In genomic region chr20:59022754-59023153, GRCh38 we compare ENCODE assay signal across 20 cellular contexts. TPM values are rescaled to one million over a fixed set of nuclear protein-coding genes. Genes with fewer than 3 reads are reported as not detected.
"Had no signal": no experiment of that assay in that cellular context is flagged by ENCODE, and none has a peak within 500 bp of the region (broad histone marks: within the 10 kb centered on the region; RNA-seq: fewer than 3 reads in every experiment).

No MANE protein-coding gene starts in this region.

- H3K4me3 Mint-ChIP-seq: activated CD4-positive, alpha-beta T cell treated with anti-CD3 and anti-CD28 coated beads, Interleukin-2, amount 10 ng/mL, durations not matched to agents 24 days and 14 days; activated naive CD4-positive, alpha-beta T cell treated with anti-CD3 and anti-CD28 coated beads for 36 hours; activated T-helper 1 cell treated with anti-CD3 and anti-CD28 coated beads, Interleukin-12 subunit alpha, Interleukin-12 subunit beta, Interleukin-2, Interleukin-4 antibody, amounts not matched to agents 30 ng/mL and 10 ng/mL and 1 ng/mL, durations not matched to agents 14 hours and 24 hours and 36 hours had no signal

- ATAC-seq: left colon had no signal

- DNase-seq: activated CD4-positive, alpha-beta T cell treated with anti-CD3 and anti-CD28 coated beads, Interleukin-2, amount 10 ng/mL, durations not matched to agents 24 days and 14 days; activated naive CD4-positive, alpha-beta T cell treated with anti-CD3 and anti-CD28 coated beads for 36 hours; caudate nucleus; effector CD4-positive, alpha-beta T cell; foreskin melanocyte; left colon; midbrain; naive B cell; SJCRH30; substantia nigra; SW 1271; T1000; trophoblast cell had no signal

- H3K27ac ChIP-seq: coronary artery, SJCRH30, VCaP had no signal

- H3K27me3 Mint-ChIP-seq: activated CD4-positive, alpha-beta T cell treated with anti-CD3 and anti-CD28 coated beads, Interleukin-2, amount 10 ng/mL, durations not matched to agents 24 days and 14 days; naive B cell had no signal

- H3K4me3 ChIP-seq: coronary artery, lung, SJCRH30 had no signal

- H3K27me3 ChIP-seq: SJCRH30 had no signal

- FAIRE-seq: endothelial cell of umbilical vein had no signal

- H3K9me3 Mint-ChIP-seq: activated CD4-positive, alpha-beta T cell treated with anti-CD3 and anti-CD28 coated beads, Interleukin-2, amount 10 ng/mL, durations not matched to agents 24 days and 14 days; activated naive CD4-positive, alpha-beta T cell treated with anti-CD3 and anti-CD28 coated beads for 36 hours; activated T-helper 1 cell treated with anti-CD3 and anti-CD28 coated beads, Interleukin-12 subunit alpha, Interleukin-12 subunit beta, Interleukin-2, Interleukin-4 antibody, amounts not matched to agents 30 ng/mL and 10 ng/mL and 1 ng/mL, durations not matched to agents 14 hours and 24 hours and 36 hours; naive B cell had no signal

- H3K27ac Mint-ChIP-seq: activated CD4-positive, alpha-beta T cell treated with anti-CD3 and anti-CD28 coated beads, Interleukin-2, amount 10 ng/mL, durations not matched to agents 24 days and 14 days; activated naive CD4-positive, alpha-beta T cell treated with anti-CD3 and anti-CD28 coated beads for 36 hours; activated T-helper 1 cell treated with anti-CD3 and anti-CD28 coated beads, Interleukin-12 subunit alpha, Interleukin-12 subunit beta, Interleukin-2, Interleukin-4 antibody, amounts not matched to agents 30 ng/mL and 10 ng/mL and 1 ng/mL, durations not matched to agents 14 hours and 24 hours and 36 hours had no signal

- H3K9me3 ChIP-seq: SJCRH30 had no signal

RNA-seq across cellular contexts. Expression of gene TUBB1, which starts 3.5 kb away (rescaled TPM):
- total RNA-seq: activated CD4-positive, alpha-beta T cell treated with anti-CD3 and anti-CD28 coated beads, Interleukin-2, amount 10 ng/mL, durations not matched to agents 24 days and 14 days; activated naive CD4-positive, alpha-beta T cell treated with anti-CD3 and anti-CD28 coated beads for 36 hours; activated T-helper 1 cell treated with anti-CD3 and anti-CD28 coated beads, Interleukin-12 subunit alpha, Interleukin-12 subunit beta, Interleukin-2, Interleukin-4 antibody, amounts not matched to agents 30 ng/mL and 10 ng/mL and 1 ng/mL, durations not matched to agents 14 hours and 24 hours and 36 hours; endothelial cell of umbilical vein; left colon; osteoblast; renal cortical epithelial cell; SJCRH30 had no signal

RNA-seq across cellular contexts. Expression of gene CTSZ, which starts 15.7 kb away (rescaled TPM):
- total RNA-seq: SJCRH30 had no signal
